ENCODE assay signal across 19 cellular contexts in genomic region chr1:110286564-110286963, GRCh38. TPM values are rescaled to one million over a fixed set of nuclear protein-coding genes. Genes with fewer than 3 reads are reported as not detected.
A peak's percentile ranks its signal among the peaks of the same experiment; 100 is the strongest.
DNase-seq lines count a peak whose midpoint lies in the region; ATAC-seq and TF ChIP-seq lines count a peak whose summit lies in the region.
"Had no signal": no experiment of that assay in that cellular context is flagged by ENCODE, and none has a peak within 500 bp of the region (broad histone marks: within the 10 kb centered on the region; RNA-seq: fewer than 3 reads in every experiment).

No MANE protein-coding gene starts in this region.

- ATAC-seq in psoas muscle (no peak), GM19452 (IDR thresholded peaks at IDR 0.05; ENCODE audit: unreplicated experiment) (no peak)
- ATAC-seq: A549, SK-N-SH treated with all-trans-retinoic acid at 6 μM for 48 hours had no signal

- DNase-seq in GM10266 (ENCODE audit: extremely low spot score) (peak; percentile 64), GM20000 (ENCODE audit: low spot score) (peak; percentile 61), brain microvascular endothelial cell (peak; percentile 16), psoas muscle (no peak), HEK293T (ENCODE audit: extremely low spot score) (no peak), NCI-H2029 (lab: John Stamatoyannopoulos, UW) (no peak), cerebellar cortex (ENCODE audit: low spot score) (no peak)
- DNase-seq: CD4-positive, CD25-positive, alpha-beta regulatory T cell; HFFc6; IMR-90; NCI-H1417; NCI-H1930; NCI-H2171 treated with DMSO at 0.1 percent for 48 hours; NCI-H774; Peyer's patch; SHP77 had no signal

- TF ChIP-seq CTCF in GM10266 (IDR thresholded peaks at IDR 0.05; ENCODE audit: control insufficient read depth, insufficient read depth, low read depth, missing control alignments) (no peak), GM20000 (IDR thresholded peaks at IDR 0.05; ENCODE audit: extremely low read depth, missing control alignments) (no peak), brain microvascular endothelial cell (IDR thresholded peaks at IDR 0.05; ENCODE audit: low read depth, low read length, missing control alignments) (no peak), psoas muscle (IDR thresholded peaks at IDR 0.05) (no peak)

- no peaks in the 10 kb centered on the region for H3K27me3 ChIP-seq in brain microvascular endothelial cell (replicated peaks)
- H3K27me3 ChIP-seq in psoas muscle (ENCODE audit: insufficient read depth in 3 of 3, low read length in 2 of 3), result no peaks in the 10 kb centered on the region
- H3K27me3 ChIP-seq: Peyer's patch had no signal

- no peak overlapping the region for H3K27ac ChIP-seq in brain microvascular endothelial cell
- peak overlapping the region; percentile 33 for H3K27ac ChIP-seq in psoas muscle
- H3K27ac ChIP-seq: A549, Peyer's patch had no signal

- peaks cover 4% of the 10 kb centered on the region for H3K4me1 ChIP-seq in psoas muscle

- no peaks in the 10 kb centered on the region for H3K36me3 ChIP-seq in brain microvascular endothelial cell (replicated peaks)
- H3K36me3 ChIP-seq in psoas muscle (ENCODE audit: insufficient read depth in 1 of 2, low read depth in 1 of 2), result no peaks in the 10 kb centered on the region
- H3K36me3 ChIP-seq: Peyer's patch had no signal

- CTCF ChIA-PET in HEK293T (lab: Yijun Ruan, JAX), result interaction anchor here (0.7 kb wide), 1 partner anchor 63 kb away, joined by 3 read pairs; no protein-coding TSS in a partner anchor

- intact Hi-C loops in psoas muscle (cut with DNase I), result no loop called here

- WGBS in psoas muscle, 3 donors, result 25 to 30% (median 27%) methylated on average over 2 of the region's 2 CpGs

- POLR2A ChIA-PET in HEK293T (lab: Yijun Ruan, JAX), result no interaction called here

- in situ Hi-C loops in brain microvascular endothelial cell (cut with HindIII; ENCODE audit: low pct_ligation_motif_present, low sequenced_read_pairs), result no loop called here

- H3K4me3 ChIP-seq in brain microvascular endothelial cell (ENCODE audit: low read depth, low read length) (no peak overlapping the region), psoas muscle (no peak overlapping the region)
- H3K4me3 ChIP-seq: A549, Peyer's patch had no signal

- no peaks in the 10 kb centered on the region for H3K9me3 ChIP-seq in psoas muscle
- H3K9me3 ChIP-seq: A549, Peyer's patch had no signal

TF ChIP-seq in HEK293T, 16 proteins besides CTCF, POLR2A, EP300 and RAD21:
- TF ChIP-seq ZNF384 (IDR thresholded peaks at IDR 0.05) (no peak), PKNOX1 (IDR thresholded peaks at IDR 0.05) (no peak), SP1 (IDR thresholded peaks at IDR 0.05) (no peak), FOXM1 (IDR thresholded peaks at IDR 0.05; ENCODE audit: borderline replicate concordance) (no peak), LEF1 (IDR thresholded peaks at IDR 0.05; ENCODE audit: borderline replicate concordance) (no peak), L3MBTL2 (conservative IDR thresholded peaks at IDR 0.05) (no peak), NFRKB (IDR thresholded peaks at IDR 0.05) (no peak), FOXA1 (IDR thresholded peaks at IDR 0.05) (no peak), FOXK2 (IDR thresholded peaks at IDR 0.05) (no peak), CTBP1 (IDR thresholded peaks at IDR 0.05; ENCODE audit: borderline replicate concordance) (no peak)
TF ChIP-seq in HEK293T: peak in this region for 0.

RNA-seq across cellular contexts. Expression of gene RBM15, which starts 52.6 kb away (rescaled TPM):
- 10 to 100 TPM; 18.9 to 32.0 (median 25.0) TPM for total RNA-seq in psoas muscle
- polyA plus RNA-seq in psoas muscle, result 10 to 100 TPM in 1 of 3 donors, 1 to 10 TPM in 2; 1.9 to 22.4 (median 4.4) TPM

Comparison
In these comparisons a context has a peak if more than half of its experiments do, and no peak if none do; other contexts are left out.
1. DNase-seq: peak in GM10266 (single experiment), GM20000 (single experiment) and brain microvascular endothelial cell (single experiment); none in psoas muscle (0 of 2), HEK293T (single experiment), NCI-H2029 (single experiment) and cerebellar cortex (single experiment).